Comparison of ENCODE assay signal across 1 cellular context in the genomic region with DNA sequence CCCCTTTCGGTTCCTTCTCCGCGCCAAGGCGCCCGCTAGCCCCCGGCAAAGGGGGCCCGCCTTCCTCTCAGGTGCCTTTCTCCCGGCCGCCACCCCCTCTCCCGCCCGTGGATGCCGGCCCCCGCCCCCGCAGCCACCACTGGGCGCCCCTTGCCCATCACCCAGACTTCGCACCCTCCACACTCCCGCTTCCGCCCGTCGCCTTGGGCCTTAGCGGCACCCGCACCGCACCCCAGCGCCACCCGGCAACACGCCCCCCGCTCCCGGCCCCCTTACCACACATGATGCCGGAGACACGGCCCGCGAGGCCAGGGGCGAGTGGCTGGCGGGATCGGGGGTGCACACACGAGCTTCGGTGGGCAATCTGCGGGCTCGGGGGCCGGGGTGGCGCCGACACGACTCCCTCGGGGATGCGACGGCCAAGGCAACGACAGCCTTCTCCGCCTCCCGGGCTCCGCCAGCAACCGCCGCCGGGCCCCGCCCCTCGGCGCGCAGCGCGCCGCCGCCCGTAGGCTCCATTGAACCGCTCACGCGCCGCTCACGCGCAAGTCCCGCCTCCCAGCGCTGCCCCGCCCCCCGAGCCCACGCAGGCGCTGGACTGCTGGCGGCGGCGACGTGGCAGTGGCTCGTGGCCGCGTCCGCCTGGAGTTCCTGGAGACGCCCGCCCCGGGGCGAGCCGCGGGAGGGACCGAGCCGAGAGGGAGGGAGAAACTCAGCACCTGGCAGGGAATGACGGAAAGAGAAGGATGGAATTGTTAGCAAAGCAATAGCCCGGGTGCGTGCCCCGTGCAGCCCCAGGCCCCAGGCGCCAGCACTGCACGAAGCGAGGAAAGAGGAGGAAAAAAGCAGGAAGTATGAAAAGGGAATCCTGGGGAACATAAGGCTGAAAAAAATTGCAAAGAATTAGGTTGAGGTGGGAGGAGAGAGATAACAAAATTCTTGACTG.
TF ChIP-seq lines count a peak whose summit lies in the region.

Gene GFPT1 (minus strand): TSS at position 439 of the 946 bp plus-strand sequence. CDS start 156 bp downstream, at position 283.

TF ChIP-seq in HepG2, 621 proteins besides CTCF, POLR2A, EP300 and RAD21 (continued from another document and continues in another):
- TF ChIP-seq ZBTB40 (IDR thresholded peaks at IDR 0.05) (0 out of 2 replicates have a peak, but pooled peaks have one; percentile 11), ZBTB40 (CRISPR knock-in tag; IDR thresholded peaks at IDR 0.05) (peak; percentile 90), ZNF232 (CRISPR knock-in tag; IDR thresholded peaks at IDR 0.05; ENCODE audit: borderline replicate concordance) (peak; percentile 66; the same call in 1 of the 2 replicates), REST (IDR thresholded peaks at IDR 0.05; ENCODE audit: borderline replicate concordance in 1 of 2, low read depth in 1 of 2, low read length in 2 of 2) (peak in 1 of 2 experiments; percentile 60; a peak in 1 of 4 replicates), ZNF766 (CRISPR knock-in tag; IDR thresholded peaks at IDR 0.05; ENCODE audit: borderline replicate concordance) (peak; percentile 63; the same call in 1 of the 2 replicates), TRIM22 (IDR thresholded peaks at IDR 0.05) (no peak), CC2D1A (CRISPR knock-in tag; IDR thresholded peaks at IDR 0.05) (0 out of 2 replicates have a peak, but pooled peaks have one; percentile 77), THYN1 (CRISPR knock-in tag; IDR thresholded peaks at IDR 0.05; ENCODE audit: borderline replicate concordance, low read depth) (0 out of 2 replicates have a peak, but pooled peaks have one; percentile 8), SP5 (CRISPR knock-in tag; IDR thresholded peaks at IDR 0.05; ENCODE audit: borderline replicate concordance, low read depth) (peak; percentile 87), ZNF546 (CRISPR knock-in tag; conservative IDR thresholded peaks at IDR 0.05) (peak; percentile 98), HNRNPUL1 (IDR thresholded peaks at IDR 0.05; ENCODE audit: low read depth, low read length) (no peak), KLF11 (CRISPR knock-in tag; IDR thresholded peaks at IDR 0.05) (no peak; the same call in 1 of the 2 replicates), CREM (IDR thresholded peaks at IDR 0.05) (no peak), CREM (CRISPR knock-in tag; IDR thresholded peaks at IDR 0.05) (peak; percentile 11; the same call in 1 of the 2 replicates), ZNF562 (CRISPR knock-in tag; IDR thresholded peaks at IDR 0.05; ENCODE audit: borderline replicate concordance) (peak; percentile 71; the same call in 1 of the 2 replicates), ZNF337 (CRISPR knock-in tag; IDR thresholded peaks at IDR 0.05; ENCODE audit: borderline replicate concordance, low read depth) (peak; percentile 88; the same call in 1 of the 2 replicates), RFX5 (IDR thresholded peaks at IDR 0.05; ENCODE audit: low read depth, low read length) (no peak), ZBTB7A (CRISPR knock-in tag; IDR thresholded peaks at IDR 0.05) (peak; percentile 94), ZNF547 (CRISPR knock-in tag; IDR thresholded peaks at IDR 0.05) (peak; percentile 95), IKZF5 (CRISPR knock-in tag; IDR thresholded peaks at IDR 0.05) (peak; percentile 89), TAF1 (CRISPR knock-in tag; IDR thresholded peaks at IDR 0.05) (peak; percentile 88), ATF7 (IDR thresholded peaks at IDR 0.05) (no peak), ATF7 (CRISPR knock-in tag; IDR thresholded peaks at IDR 0.05) (0 out of 2 replicates have a peak, but pooled peaks have one; percentile 47), XRCC5 (optimal IDR thresholded peaks at IDR 0.05; ENCODE audit: low read length) (peak; percentile 75), MYC (CRISPR knock-in tag; IDR thresholded peaks at IDR 0.05; ENCODE audit: borderline replicate concordance) (peak; percentile 97), ZFY (CRISPR knock-in tag; IDR thresholded peaks at IDR 0.05) (peak; percentile 93), PAF1 (CRISPR knock-in tag; IDR thresholded peaks at IDR 0.05) (no peak), AHR (CRISPR knock-in tag; IDR thresholded peaks at IDR 0.05) (peak; percentile 79; the same call in 1 of the 2 replicates), ETV5 (CRISPR knock-in tag; IDR thresholded peaks at IDR 0.05; ENCODE audit: borderline replicate concordance) (peak; percentile 70; the same call in 1 of the 2 replicates), AGO2 (optimal IDR thresholded peaks at IDR 0.05; ENCODE audit: low read depth, low read length) (peak; percentile 65), ZNF263 (CRISPR knock-in tag; IDR thresholded peaks at IDR 0.05) (peak; percentile 58; the same call in 1 of the 2 replicates)
- TF ChIP-seq, protein P1, sequence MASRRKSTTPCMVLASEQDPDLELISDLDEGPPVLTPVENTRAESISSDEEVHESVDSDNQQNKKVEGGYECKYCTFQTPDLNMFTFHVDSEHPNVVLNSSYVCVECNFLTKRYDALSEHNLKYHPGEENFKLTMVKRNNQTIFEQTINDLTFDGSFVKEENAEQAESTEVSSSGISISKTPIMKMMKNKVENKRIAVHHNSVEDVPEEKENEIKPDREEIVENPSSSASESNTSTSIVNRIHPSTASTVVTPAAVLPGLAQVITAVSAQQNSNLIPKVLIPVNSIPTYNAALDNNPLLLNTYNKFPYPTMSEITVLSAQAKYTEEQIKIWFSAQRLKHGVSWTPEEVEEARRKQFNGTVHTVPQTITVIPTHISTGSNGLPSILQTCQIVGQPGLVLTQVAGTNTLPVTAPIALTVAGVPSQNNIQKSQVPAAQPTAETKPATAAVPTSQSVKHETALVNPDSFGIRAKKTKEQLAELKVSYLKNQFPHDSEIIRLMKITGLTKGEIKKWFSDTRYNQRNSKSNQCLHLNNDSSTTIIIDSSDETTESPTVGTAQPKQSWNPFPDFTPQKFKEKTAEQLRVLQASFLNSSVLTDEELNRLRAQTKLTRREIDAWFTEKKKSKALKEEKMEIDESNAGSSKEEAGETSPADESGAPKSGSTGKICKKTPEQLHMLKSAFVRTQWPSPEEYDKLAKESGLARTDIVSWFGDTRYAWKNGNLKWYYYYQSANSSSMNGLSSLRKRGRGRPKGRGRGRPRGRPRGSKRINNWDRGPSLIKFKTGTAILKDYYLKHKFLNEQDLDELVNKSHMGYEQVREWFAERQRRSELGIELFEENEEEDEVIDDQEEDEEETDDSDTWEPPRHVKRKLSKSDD (CRISPR knock-in tag; IDR thresholded peaks at IDR 0.05; ENCODE audit: low read depth): no peak; the same call in 1 of the 2 replicates
